Comparison of ENCODE assay signal across 17 cellular contexts in genomic region chr2:75146221-75146902, GRCh38. TPM values are rescaled to one million over a fixed set of nuclear protein-coding genes. Genes with fewer than 3 reads are reported as not detected.
"Had no signal": no experiment of that assay in that cellular context is flagged by ENCODE, and none has a peak within 500 bp of the region (broad histone marks: within the 10 kb centered on the region; RNA-seq: fewer than 3 reads in every experiment).

No MANE protein-coding gene starts in this region.

- H3K27ac Mint-ChIP-seq: activated B cell treated with CpG ODN at 0.5 μM for 24 hours; activated naive CD4-positive, alpha-beta T cell treated with anti-CD3 and anti-CD28 coated beads, Interleukin-2, amount 50 U/mL, for 24 hours; activated T-helper 2 cell treated with anti-CD3 and anti-CD28 coated beads, Interferon-gamma antibody, Interleukin-2, Interleukin-4, amounts not matched to agents 10 μg/mL and 5 μg/mL and 100 μg/mL, durations not matched to agents 14 hours and 24 hours and 36 hours had no signal

- H3K36me3 Mint-ChIP-seq: naive B cell had no signal

- H3K4me3 Mint-ChIP-seq: activated B cell treated with CpG ODN at 0.5 μM for 24 hours; activated naive CD4-positive, alpha-beta T cell treated with anti-CD3 and anti-CD28 coated beads, Interleukin-2, amount 50 U/mL, for 24 hours; naive B cell had no signal

- ATAC-seq: esophagus mucosa, gastrocnemius medialis, heart right ventricle, right cardiac atrium had no signal

- H3K4me1 ChIP-seq: gastrocnemius medialis, uterus had no signal

- H3K4me3 ChIP-seq: cardiac muscle cell, gastrocnemius medialis, heart right ventricle, smooth muscle cell, tibial artery, uterus had no signal

- H3K4me1 Mint-ChIP-seq: activated naive CD4-positive, alpha-beta T cell treated with anti-CD3 and anti-CD28 coated beads, Interleukin-2, amount 50 U/mL, for 24 hours had no signal

- H3K27ac ChIP-seq: cardiac muscle cell, gastrocnemius medialis, heart right ventricle had no signal

- DNase-seq: activated B cell treated with CpG ODN at 0.5 μM for 24 hours; activated CD4-positive, alpha-beta T cell treated with anti-CD3 and anti-CD28 coated beads, Interleukin-2, amount 50 U/mL, for 1 hour; activated T-cell treated with anti-CD3 and anti-CD28 coated beads for 4 hours; gastrocnemius medialis; heart right ventricle; naive B cell; posterior cingulate gyrus; right cardiac atrium; tibial artery had no signal

- H3K36me3 ChIP-seq: cardiac muscle cell, gastrocnemius medialis, heart right ventricle, tibial artery, uterus had no signal

- H3K27me3 ChIP-seq: cardiac muscle cell, gastrocnemius medialis, heart right ventricle, tibial artery, uterus had no signal

- H3K27me3 Mint-ChIP-seq: activated naive CD4-positive, alpha-beta T cell treated with anti-CD3 and anti-CD28 coated beads, Interleukin-2, amount 50 U/mL, for 24 hours had no signal

- H3K9me3 Mint-ChIP-seq: activated naive CD4-positive, alpha-beta T cell treated with anti-CD3 and anti-CD28 coated beads, Interleukin-2, amount 50 U/mL, for 24 hours; activated T-helper 2 cell treated with anti-CD3 and anti-CD28 coated beads, Interferon-gamma antibody, Interleukin-2, Interleukin-4, amounts not matched to agents 10 μg/mL and 5 μg/mL and 100 μg/mL, durations not matched to agents 14 hours and 24 hours and 36 hours had no signal

- H3K9me3 ChIP-seq: gastrocnemius medialis, tibial artery, uterus had no signal

RNA-seq across cellular contexts. Expression of gene TACR1, which starts 53.0 kb away (rescaled TPM):
- total RNA-seq: activated B cell treated with CpG ODN at 0.5 μM for 24 hours; activated CD8-positive, alpha-beta memory T cell treated with anti-CD3 and anti-CD28 coated beads for 36 hours; activated T-helper 2 cell treated with anti-CD3 and anti-CD28 coated beads, Interferon-gamma antibody, Interleukin-2, Interleukin-4, amounts not matched to agents 10 μg/mL and 5 μg/mL and 100 μg/mL, durations not matched to agents 14 hours and 24 hours and 36 hours; cardiac muscle cell; lung microvascular endothelial cell had no signal
- polyA plus RNA-seq: cardiac muscle cell had no signal
